9 cellular contexts compared by ENCODE assay signal in genomic region chr14:64209428-64210165, GRCh38.
DNase-seq lines count a peak whose midpoint lies in the region; ATAC-seq and TF ChIP-seq lines count a peak whose summit lies in the region.
"Had no signal": no experiment of that assay in that cellular context is flagged by ENCODE, and none has a peak within 500 bp of the region (broad histone marks: within the 10 kb centered on the region; RNA-seq: fewer than 3 reads in every experiment).

No MANE protein-coding gene starts in this region.

- ATAC-seq in GM19043 (IDR thresholded peaks at IDR 0.05; ENCODE audit: low read depth, unreplicated experiment), result peak; percentile 84
- peak; percentile 83 for ATAC-seq in HG03432 (IDR thresholded peaks at IDR 0.05; ENCODE audit: unreplicated experiment)
- ATAC-seq in GM21515 (IDR thresholded peaks at IDR 0.05; ENCODE audit: unreplicated experiment), result no peak
- ATAC-seq in GM21526 (IDR thresholded peaks at IDR 0.05; ENCODE audit: low FRiP score, unreplicated experiment), result no peak

- no peaks in the 10 kb centered on the region for H3K27me3 ChIP-seq in skeletal muscle tissue (ENCODE audit: control insufficient read depth in 3 of 3, insufficient read depth in 3 of 3, low read length in 3 of 3)

- TF ChIP-seq CTCF in fibroblast of villous mesenchyme (IDR thresholded peaks at IDR 0.05; ENCODE audit: insufficient read depth, low read depth, low read length), result no peak

- H3K4me3 ChIP-seq in fibroblast of villous mesenchyme (ENCODE audit: low read depth, low read length) (no peak overlapping the region), skeletal muscle tissue (ENCODE audit: low read length in 3 of 3) (peak overlapping the region in 2 of 3 donors; percentile 21 to 45)
- H3K4me3 ChIP-seq: skin epidermis had no signal

- no peaks in the 10 kb centered on the region for H3K9me3 ChIP-seq in skeletal muscle tissue (ENCODE audit: control insufficient read depth in 3 of 3, low read length in 3 of 3)

- H3K27ac ChIP-seq in skeletal muscle tissue (ENCODE audit: low read depth, low read length), result peak overlapping the region; percentile 57

- peaks cover 19 to 40% (median 22%) of the 10 kb centered on the region in 3 donors for H3K4me1 ChIP-seq in skeletal muscle tissue (ENCODE audit: control insufficient read depth in 3 of 3, insufficient read depth in 3 of 3, low read length in 3 of 3)

- peak overlapping the region in 2 of 3 donors; percentile 34 to 51 for H3K9ac ChIP-seq in skeletal muscle tissue (ENCODE audit: low read depth in 1 of 3, low read length in 3 of 3)

- peaks cover 32 to 41% (median 33%) of the 10 kb centered on the region in 3 donors for H3K36me3 ChIP-seq in skeletal muscle tissue (ENCODE audit: control insufficient read depth in 3 of 3, insufficient read depth in 3 of 3, low read length in 3 of 3)

- peak; percentile 64 for DNase-seq in fibroblast of villous mesenchyme (ENCODE audit: low read depth)
- no peak for DNase-seq in central memory CD4-positive, alpha-beta T cell
- no peak for DNase-seq in NCI-H510A treated with DMSO at 0.1 percent for 48 hours (lab: John Stamatoyannopoulos, UW)

Comparison
In these comparisons a context has a peak if more than half of its experiments do, and no peak if none do; other contexts are left out.
1. ATAC-seq: peak in GM19043 (single experiment) and HG03432 (single experiment); none in GM21515 (single experiment) and GM21526 (single experiment).